Comparison of ENCODE assay signal across 29 cellular contexts in the genomic region with DNA sequence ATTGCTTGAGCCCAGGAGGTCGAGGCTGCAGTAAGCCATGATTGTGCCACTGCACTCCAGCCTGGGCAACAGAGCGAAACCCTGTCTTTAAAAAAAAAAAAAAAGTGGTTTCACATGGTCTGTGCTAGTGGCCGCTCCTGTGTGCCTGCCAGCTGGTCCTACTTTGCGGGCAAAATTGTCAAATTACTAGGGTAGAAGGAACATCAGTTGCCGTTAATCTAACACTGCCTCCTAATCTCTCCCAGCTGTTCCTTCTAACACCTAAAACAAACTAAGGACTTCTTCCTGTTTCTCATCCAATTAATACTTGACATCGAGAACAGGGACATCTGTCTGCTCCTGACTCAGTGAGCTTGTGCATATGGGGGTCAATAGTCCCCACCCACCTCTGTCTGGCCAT.
"Had no signal": no experiment of that assay in that cellular context is flagged by ENCODE, and none has a peak within 500 bp of the region (broad histone marks: within the 10 kb centered on the region; RNA-seq: fewer than 3 reads in every experiment).

No MANE protein-coding gene starts in this region.

- H3K9me3 Mint-ChIP-seq: activated naive CD4-positive, alpha-beta T cell treated with anti-CD3 and anti-CD28 coated beads, Interleukin-2, amount 50 U/mL, for 72 hours; activated naive CD8-positive, alpha-beta T cell treated with anti-CD3 and anti-CD28 coated beads, Interleukin-2, amount 50 U/mL, for 24 hours; activated T-helper 1 cell treated with anti-CD3 and anti-CD28 coated beads, Interleukin-12 subunit alpha, Interleukin-12 subunit beta, Interleukin-2, Interleukin-4 antibody, amounts not matched to agents 30 ng/mL and 10 ng/mL and 1 ng/mL, durations not matched to agents 14 hours and 24 hours and 36 hours; central memory CD8-positive, alpha-beta T cell; T-helper 1 cell treated with Interleukin-12 subunit alpha and Interleukin-12 subunit beta and Interleukin-4 antibody, amounts not matched to agents 30 μg/mL and 1 μg/mL, for 36 hours; WTC11 had no signal

- ATAC-seq: activated CD8-positive, alpha-beta T cell treated with anti-CD3 and anti-CD28 coated beads, Interleukin-2, amount 10 ng/mL, durations not matched to agents 7 days and 5 days; activated naive CD4-positive, alpha-beta T cell treated with anti-CD3 and anti-CD28 coated beads, Interleukin-2, amount 50 U/mL, for 72 hours; activated naive CD8-positive, alpha-beta T cell treated with anti-CD3 and anti-CD28 coated beads, Interleukin-2, amount 50 U/mL, for 24 hours; body of pancreas; WTC11 had no signal

- H3K4me1 ChIP-seq: body of pancreas had no signal

- H3K27me3 Mint-ChIP-seq: activated naive CD8-positive, alpha-beta T cell treated with anti-CD3 and anti-CD28 coated beads, Interleukin-2, amount 50 U/mL, for 24 hours; central memory CD8-positive, alpha-beta T cell had no signal

- H3K4me3 ChIP-seq: ascending aorta, body of pancreas had no signal

- H3K27ac ChIP-seq: body of pancreas, KMS-11 had no signal

- H3K27me3 ChIP-seq: ascending aorta, body of pancreas had no signal

- H3K9me3 ChIP-seq: ascending aorta, body of pancreas had no signal

- DNase-seq: activated CD4-positive, alpha-beta T cell treated with anti-CD3 and anti-CD28 coated beads for 48 hours; activated CD4-positive, alpha-beta T cell treated with anti-CD3 and anti-CD28 coated beads, Interleukin-2, amount 50 U/mL, for 4 hours; activated CD4-positive, CD25-positive, alpha-beta regulatory T cell treated with anti-CD3 and anti-CD28 coated beads, Interleukin-2, amount 50 U/mL, for 72 hours; activated CD8-positive, alpha-beta memory T cell treated with anti-CD3 and anti-CD28 coated beads, Interleukin-2, amount 50 U/mL, for 48 hours; activated CD8-positive, alpha-beta T cell treated with anti-CD3 and anti-CD28 coated beads, Interleukin-2, amount 10 ng/mL, durations not matched to agents 7 days and 5 days; activated effector memory CD4-positive, alpha-beta T cell treated with anti-CD3 and anti-CD28 coated beads, Interleukin-2, amount 50 U/mL, for 16 hours; activated naive CD4-positive, alpha-beta T cell treated with Interleukin-2 at 50 U/mL for 16 hours; activated naive CD8-positive, alpha-beta T cell treated with anti-CD3 and anti-CD28 coated beads, Interleukin-2, amount 50 U/mL, for 24 hours; activated T-cell treated with anti-CD3 and anti-CD28 coated beads, Interleukin-2, amount 50 U/mL, for 1 hour; amniotic stem cell; body of pancreas; MV-4-11; NCI-H1092 treated with DMSO at 0.1 percent for 48 hours; NCI-H1417 treated with DMSO at 0.1 percent for 48 hours; NCI-H1694; NCI-H2029; NCI-H2107; NCI-H2227 treated with DMSO at 0.1 percent for 48 hours; NCI-H446 treated with DMSO at 0.1 percent for 48 hours; NCI-H526 treated with DMSO at 0.1 percent for 48 hours; SHP77; T-helper 9 cell had no signal

- H3K4me1 Mint-ChIP-seq: central memory CD8-positive, alpha-beta T cell had no signal

- H3K4me3 Mint-ChIP-seq: activated CD8-positive, alpha-beta T cell treated with anti-CD3 and anti-CD28 coated beads, Interleukin-2, amount 10 ng/mL, durations not matched to agents 7 days and 5 days; activated naive CD8-positive, alpha-beta T cell treated with anti-CD3 and anti-CD28 coated beads, Interleukin-2, amount 50 U/mL, for 24 hours; activated T-helper 1 cell treated with anti-CD3 and anti-CD28 coated beads, Interleukin-12 subunit alpha, Interleukin-12 subunit beta, Interleukin-2, Interleukin-4 antibody, amounts not matched to agents 30 ng/mL and 10 ng/mL and 1 ng/mL, durations not matched to agents 14 hours and 24 hours and 36 hours; central memory CD8-positive, alpha-beta T cell; T-helper 1 cell treated with Interleukin-12 subunit alpha and Interleukin-12 subunit beta and Interleukin-4 antibody, amounts not matched to agents 30 μg/mL and 1 μg/mL, for 36 hours; WTC11 had no signal

- H3K36me3 Mint-ChIP-seq: activated naive CD4-positive, alpha-beta T cell treated with anti-CD3 and anti-CD28 coated beads, Interleukin-2, amount 50 U/mL, for 72 hours had no signal

- H3K27ac Mint-ChIP-seq: activated CD8-positive, alpha-beta T cell treated with anti-CD3 and anti-CD28 coated beads, Interleukin-2, amount 10 ng/mL, durations not matched to agents 7 days and 5 days; activated naive CD8-positive, alpha-beta T cell treated with anti-CD3 and anti-CD28 coated beads, Interleukin-2, amount 50 U/mL, for 24 hours; activated T-helper 1 cell treated with anti-CD3 and anti-CD28 coated beads, Interleukin-12 subunit alpha, Interleukin-12 subunit beta, Interleukin-2, Interleukin-4 antibody, amounts not matched to agents 30 ng/mL and 10 ng/mL and 1 ng/mL, durations not matched to agents 14 hours and 24 hours and 36 hours; T-helper 1 cell treated with Interleukin-12 subunit alpha and Interleukin-12 subunit beta and Interleukin-4 antibody, amounts not matched to agents 30 μg/mL and 1 μg/mL, for 36 hours; WTC11 had no signal
